1 cellular context compared by ENCODE assay signal in the genomic region with DNA sequence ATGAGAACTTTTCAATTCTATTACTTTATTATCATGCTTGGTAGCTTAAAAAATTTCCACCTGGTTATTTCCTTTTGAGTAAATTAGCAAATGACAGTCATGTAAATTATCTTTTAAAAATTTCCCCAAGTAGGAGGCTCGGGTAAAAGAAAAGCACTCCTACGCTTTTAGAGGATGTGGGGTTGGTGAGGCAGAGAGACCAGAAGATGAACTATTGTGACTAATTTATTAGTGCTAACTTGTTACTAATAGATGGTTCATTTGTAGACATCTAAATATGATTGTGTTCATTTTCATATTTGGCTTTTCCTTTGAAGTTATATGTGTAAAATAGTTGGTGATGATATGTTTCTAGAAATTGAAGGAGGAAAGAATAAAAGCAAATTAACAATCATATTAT.
TF ChIP-seq lines count a peak whose summit lies in the region.

No MANE protein-coding gene starts in this region.

TF ChIP-seq in WTC11, 78 proteins besides CTCF, POLR2A, EP300 and RAD21 (continued from another document):
- TF ChIP-seq, protein P1, sequence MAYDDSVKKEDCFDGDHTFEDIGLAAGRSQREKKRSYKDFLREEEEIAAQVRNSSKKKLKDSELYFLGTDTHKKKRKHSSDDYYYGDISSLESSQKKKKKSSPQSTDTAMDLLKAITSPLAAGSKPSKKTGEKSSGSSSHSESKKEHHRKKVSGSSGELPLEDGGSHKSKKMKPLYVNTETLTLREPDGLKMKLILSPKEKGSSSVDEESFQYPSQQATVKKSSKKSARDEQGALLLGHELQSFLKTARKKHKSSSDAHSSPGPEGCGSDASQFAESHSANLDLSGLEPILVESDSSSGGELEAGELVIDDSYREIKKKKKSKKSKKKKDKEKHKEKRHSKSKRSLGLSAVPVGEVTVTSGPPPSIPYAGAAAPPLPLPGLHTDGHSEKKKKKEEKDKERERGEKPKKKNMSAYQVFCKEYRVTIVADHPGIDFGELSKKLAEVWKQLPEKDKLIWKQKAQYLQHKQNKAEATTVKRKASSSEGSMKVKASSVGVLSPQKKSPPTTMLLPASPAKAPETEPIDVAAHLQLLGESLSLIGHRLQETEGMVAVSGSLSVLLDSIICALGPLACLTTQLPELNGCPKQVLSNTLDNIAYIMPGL (CRISPR knock-in tag; IDR thresholded peaks at IDR 0.05): no peak
- TF ChIP-seq, protein P2, sequence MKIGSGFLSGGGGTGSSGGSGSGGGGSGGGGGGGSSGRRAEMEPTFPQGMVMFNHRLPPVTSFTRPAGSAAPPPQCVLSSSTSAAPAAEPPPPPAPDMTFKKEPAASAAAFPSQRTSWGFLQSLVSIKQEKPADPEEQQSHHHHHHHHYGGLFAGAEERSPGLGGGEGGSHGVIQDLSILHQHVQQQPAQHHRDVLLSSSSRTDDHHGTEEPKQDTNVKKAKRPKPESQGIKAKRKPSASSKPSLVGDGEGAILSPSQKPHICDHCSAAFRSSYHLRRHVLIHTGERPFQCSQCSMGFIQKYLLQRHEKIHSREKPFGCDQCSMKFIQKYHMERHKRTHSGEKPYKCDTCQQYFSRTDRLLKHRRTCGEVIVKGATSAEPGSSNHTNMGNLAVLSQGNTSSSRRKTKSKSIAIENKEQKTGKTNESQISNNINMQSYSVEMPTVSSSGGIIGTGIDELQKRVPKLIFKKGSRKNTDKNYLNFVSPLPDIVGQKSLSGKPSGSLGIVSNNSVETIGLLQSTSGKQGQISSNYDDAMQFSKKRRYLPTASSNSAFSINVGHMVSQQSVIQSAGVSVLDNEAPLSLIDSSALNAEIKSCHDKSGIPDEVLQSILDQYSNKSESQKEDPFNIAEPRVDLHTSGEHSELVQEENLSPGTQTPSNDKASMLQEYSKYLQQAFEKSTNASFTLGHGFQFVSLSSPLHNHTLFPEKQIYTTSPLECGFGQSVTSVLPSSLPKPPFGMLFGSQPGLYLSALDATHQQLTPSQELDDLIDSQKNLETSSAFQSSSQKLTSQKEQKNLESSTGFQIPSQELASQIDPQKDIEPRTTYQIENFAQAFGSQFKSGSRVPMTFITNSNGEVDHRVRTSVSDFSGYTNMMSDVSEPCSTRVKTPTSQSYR (CRISPR knock-in tag; IDR thresholded peaks at IDR 0.05): no peak
- TF ChIP-seq MXD4 (CRISPR knock-in tag; IDR thresholded peaks at IDR 0.05; ENCODE audit: borderline replicate concordance): no peak
- TF ChIP-seq SMAD4 (CRISPR knock-in tag; IDR thresholded peaks at IDR 0.05): no peak
- TF ChIP-seq, protein P3, sequence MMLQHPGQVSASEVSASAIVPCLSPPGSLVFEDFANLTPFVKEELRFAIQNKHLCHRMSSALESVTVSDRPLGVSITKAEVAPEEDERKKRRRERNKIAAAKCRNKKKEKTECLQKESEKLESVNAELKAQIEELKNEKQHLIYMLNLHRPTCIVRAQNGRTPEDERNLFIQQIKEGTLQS (CRISPR knock-in tag; conservative IDR thresholded peaks at IDR 0.05): no peak
- TF ChIP-seq SP1 (CRISPR knock-in tag; conservative IDR thresholded peaks at IDR 0.05): no peak
- TF ChIP-seq, protein P4, sequence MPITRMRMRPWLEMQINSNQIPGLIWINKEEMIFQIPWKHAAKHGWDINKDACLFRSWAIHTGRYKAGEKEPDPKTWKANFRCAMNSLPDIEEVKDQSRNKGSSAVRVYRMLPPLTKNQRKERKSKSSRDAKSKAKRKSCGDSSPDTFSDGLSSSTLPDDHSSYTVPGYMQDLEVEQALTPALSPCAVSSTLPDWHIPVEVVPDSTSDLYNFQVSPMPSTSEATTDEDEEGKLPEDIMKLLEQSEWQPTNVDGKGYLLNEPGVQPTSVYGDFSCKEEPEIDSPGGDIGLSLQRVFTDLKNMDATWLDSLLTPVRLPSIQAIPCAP (CRISPR knock-in tag; IDR thresholded peaks at IDR 0.05): no peak
- TF ChIP-seq RELA (CRISPR knock-in tag; IDR thresholded peaks at IDR 0.05; ENCODE audit: borderline replicate concordance): no peak
- TF ChIP-seq ZNF138 (CRISPR knock-in tag; conservative IDR thresholded peaks at IDR 0.05): no peak
- TF ChIP-seq, protein P5, sequence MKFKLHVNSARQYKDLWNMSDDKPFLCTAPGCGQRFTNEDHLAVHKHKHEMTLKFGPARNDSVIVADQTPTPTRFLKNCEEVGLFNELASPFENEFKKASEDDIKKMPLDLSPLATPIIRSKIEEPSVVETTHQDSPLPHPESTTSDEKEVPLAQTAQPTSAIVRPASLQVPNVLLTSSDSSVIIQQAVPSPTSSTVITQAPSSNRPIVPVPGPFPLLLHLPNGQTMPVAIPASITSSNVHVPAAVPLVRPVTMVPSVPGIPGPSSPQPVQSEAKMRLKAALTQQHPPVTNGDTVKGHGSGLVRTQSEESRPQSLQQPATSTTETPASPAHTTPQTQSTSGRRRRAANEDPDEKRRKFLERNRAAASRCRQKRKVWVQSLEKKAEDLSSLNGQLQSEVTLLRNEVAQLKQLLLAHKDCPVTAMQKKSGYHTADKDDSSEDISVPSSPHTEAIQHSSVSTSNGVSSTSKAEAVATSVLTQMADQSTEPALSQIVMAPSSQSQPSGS (CRISPR knock-in tag; IDR thresholded peaks at IDR 0.05; ENCODE audit: borderline replicate concordance, low read depth): no peak
